1 cellular context compared by ENCODE assay signal in genomic region chr6:13814176-13814937, GRCh38.
TF ChIP-seq lines count a peak whose summit lies in the region.

MCUR1 (minus strand) TSS chr6:13814557; CDS start chr6:13814429, 128 bp downstream.

TF ChIP-seq in HepG2, 621 proteins besides CTCF, POLR2A, EP300 and RAD21 (continued from another document and continues in another):
- TF ChIP-seq ZBTB26 (CRISPR knock-in tag; IDR thresholded peaks at IDR 0.05; ENCODE audit: borderline replicate concordance) = peak; percentile 41
- TF ChIP-seq ZNF878 (CRISPR knock-in tag; IDR thresholded peaks at IDR 0.05) = peak; percentile 53; the same call in 1 of the 2 replicates
- TF ChIP-seq SALL2 (CRISPR knock-in tag; IDR thresholded peaks at IDR 0.05) = peak; percentile 90
- TF ChIP-seq IRF2 (CRISPR knock-in tag; IDR thresholded peaks at IDR 0.05) = no peak; the same call in 1 of the 2 replicates
- peak; percentile 57 for TF ChIP-seq PAXIP1 (CRISPR knock-in tag; conservative IDR thresholded peaks at IDR 0.05)
- TF ChIP-seq TMF1 (CRISPR knock-in tag; IDR thresholded peaks at IDR 0.05; ENCODE audit: low read depth) = peak; percentile 71; the same call in 1 of the 2 replicates
- peak; percentile 64; the same call in 1 of the 2 replicates for TF ChIP-seq FOXO1 (CRISPR knock-in tag; IDR thresholded peaks at IDR 0.05)
- TF ChIP-seq SMYD3 (CRISPR knock-in tag; IDR thresholded peaks at IDR 0.05) = no peak
- TF ChIP-seq ZSCAN12 (CRISPR knock-in tag; IDR thresholded peaks at IDR 0.05) = no peak
- no peak for TF ChIP-seq MBD4 (IDR thresholded peaks at IDR 0.05; ENCODE audit: borderline replicate concordance, low read length)
- TF ChIP-seq HMGXB3 (CRISPR knock-in tag; IDR thresholded peaks at IDR 0.05; ENCODE audit: borderline replicate concordance) = no peak
- peak; percentile 52 for TF ChIP-seq ATF3 (CRISPR knock-in tag; IDR thresholded peaks at IDR 0.05)
- TF ChIP-seq SKI (IDR thresholded peaks at IDR 0.05; ENCODE audit: partially characterized antibody) = peak; percentile 72
- no peak for TF ChIP-seq FOXP4 (CRISPR knock-in tag; IDR thresholded peaks at IDR 0.05)
- TF ChIP-seq CEBPB (IDR thresholded peaks at IDR 0.05; ENCODE audit: borderline replicate concordance, low read depth, low read length) = no peak
- TF ChIP-seq KDM5A (IDR thresholded peaks at IDR 0.05; ENCODE audit: borderline replicate concordance, low read length) = no peak; the same call in 1 of the 2 replicates
- no peak for TF ChIP-seq ATF1 (CRISPR knock-in tag; IDR thresholded peaks at IDR 0.05)
- TF ChIP-seq ZNF784 (CRISPR knock-in tag; IDR thresholded peaks at IDR 0.05; ENCODE audit: borderline replicate concordance) = no peak; the same call in 1 of the 2 replicates
- TF ChIP-seq POLR2AphosphoS5 (IDR thresholded peaks at IDR 0.05; ENCODE audit: low read depth, low read length) = peak; percentile 63
- no peak for TF ChIP-seq ZNF552 (CRISPR knock-in tag; IDR thresholded peaks at IDR 0.05; ENCODE audit: borderline replicate concordance)
- no peak for TF ChIP-seq FOXK1 (CRISPR knock-in tag; IDR thresholded peaks at IDR 0.05; ENCODE audit: borderline replicate concordance, low read depth)
- TF ChIP-seq ZNF562 (CRISPR knock-in tag; IDR thresholded peaks at IDR 0.05; ENCODE audit: borderline replicate concordance) = no peak; the same call in 1 of the 2 replicates
- TF ChIP-seq ZNF503 (CRISPR knock-in tag; IDR thresholded peaks at IDR 0.05) = peak; percentile 30; the same call in 1 of the 2 replicates
- no peak for TF ChIP-seq HNRNPK (IDR thresholded peaks at IDR 0.05; ENCODE audit: low read depth, low read length, poor library complexity, severe bottlenecking)
- no peak for TF ChIP-seq NCOA5 (CRISPR knock-in tag; IDR thresholded peaks at IDR 0.05)
- TF ChIP-seq ZFY (CRISPR knock-in tag; IDR thresholded peaks at IDR 0.05) = peak; percentile 97
- TF ChIP-seq PATZ1 (CRISPR knock-in tag; IDR thresholded peaks at IDR 0.05) = peak; percentile 66
- peak; percentile 74; the same call in 1 of the 2 replicates for TF ChIP-seq ZNF138 (CRISPR knock-in tag; IDR thresholded peaks at IDR 0.05; ENCODE audit: low read depth)
- peak; percentile 99 for TF ChIP-seq ZNF776 (CRISPR knock-in tag; IDR thresholded peaks at IDR 0.05)
- TF ChIP-seq FUBP1 (CRISPR knock-in tag; IDR thresholded peaks at IDR 0.05; ENCODE audit: borderline replicate concordance) = 0 out of 2 replicates have a peak, but pooled peaks have one; percentile 6
- no peak for TF ChIP-seq ZXDC (CRISPR knock-in tag; IDR thresholded peaks at IDR 0.05)
- no peak for TF ChIP-seq ELF4 (CRISPR knock-in tag; IDR thresholded peaks at IDR 0.05; ENCODE audit: borderline replicate concordance)
- no peak for TF ChIP-seq CBX5 (CRISPR knock-in tag; IDR thresholded peaks at IDR 0.05; ENCODE audit: borderline replicate concordance)
- TF ChIP-seq ZNF24 (IDR thresholded peaks at IDR 0.05) = no peak
